Comparison of ENCODE assay signal across 1 cellular context in the genomic region with DNA sequence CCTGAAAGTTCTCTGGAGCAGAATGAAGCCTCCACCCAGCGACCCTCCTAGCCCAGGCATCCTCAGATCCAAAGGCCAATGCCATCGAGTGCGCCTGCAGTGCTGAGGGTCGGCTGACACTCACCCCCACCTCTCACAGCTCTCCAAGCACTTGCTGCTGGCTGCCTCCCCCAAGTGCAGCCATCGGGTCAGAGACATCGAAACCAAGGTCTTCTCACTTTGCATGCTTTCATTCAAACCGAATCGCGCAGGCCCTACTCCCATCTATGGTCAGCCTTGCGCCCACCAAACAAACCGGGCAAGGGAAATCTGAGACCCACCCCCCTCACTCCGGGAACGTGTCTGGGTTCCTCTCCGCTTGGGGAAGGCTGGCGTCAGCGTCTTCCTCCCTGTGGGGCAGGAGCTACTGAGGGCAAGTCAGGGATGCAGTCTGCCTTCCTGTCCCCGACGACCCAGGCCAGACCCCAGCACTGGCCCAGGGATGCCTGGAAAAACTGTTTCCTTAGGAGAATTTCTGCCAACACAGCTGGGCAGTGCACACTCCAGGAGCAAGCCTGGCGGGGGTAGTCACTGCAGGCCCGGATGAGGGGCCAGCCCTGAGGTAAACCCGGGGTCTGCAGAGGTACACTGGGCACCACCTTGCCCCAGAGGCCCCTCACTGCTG.
TF ChIP-seq lines count a peak whose summit lies in the region.

No MANE protein-coding gene starts in this region.

TF ChIP-seq in GM23338, 12 proteins besides CTCF, POLR2A, EP300 and RAD21 (continued from another document):
- TF ChIP-seq, protein P1, sequence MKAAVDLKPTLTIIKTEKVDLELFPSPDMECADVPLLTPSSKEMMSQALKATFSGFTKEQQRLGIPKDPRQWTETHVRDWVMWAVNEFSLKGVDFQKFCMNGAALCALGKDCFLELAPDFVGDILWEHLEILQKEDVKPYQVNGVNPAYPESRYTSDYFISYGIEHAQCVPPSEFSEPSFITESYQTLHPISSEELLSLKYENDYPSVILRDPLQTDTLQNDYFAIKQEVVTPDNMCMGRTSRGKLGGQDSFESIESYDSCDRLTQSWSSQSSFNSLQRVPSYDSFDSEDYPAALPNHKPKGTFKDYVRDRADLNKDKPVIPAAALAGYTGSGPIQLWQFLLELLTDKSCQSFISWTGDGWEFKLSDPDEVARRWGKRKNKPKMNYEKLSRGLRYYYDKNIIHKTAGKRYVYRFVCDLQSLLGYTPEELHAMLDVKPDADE (IDR thresholded peaks at IDR 0.05): no peak
- no peak for TF ChIP-seq POLR2AphosphoS5 (IDR thresholded peaks at IDR 0.05; ENCODE audit: low read depth)
- no peak for TF ChIP-seq EZH2phosphoT487 (IDR thresholded peaks at IDR 0.05; ENCODE audit: unreplicated experiment)
- TF ChIP-seq STAT1 (IDR thresholded peaks at IDR 0.05; ENCODE audit: unreplicated experiment): no peak
- TF ChIP-seq ZNF331 (CRISPR knock-in tag; IDR thresholded peaks at IDR 0.05; ENCODE audit: low read depth): no peak
- no peak for TF ChIP-seq NANOG (IDR thresholded peaks at IDR 0.05; ENCODE audit: borderline replicate concordance)
- TF ChIP-seq ZNF114 (CRISPR knock-in tag; IDR thresholded peaks at IDR 0.05): no peak
- TF ChIP-seq JUNB (IDR thresholded peaks at IDR 0.05; ENCODE audit: unreplicated experiment): no peak
- TF ChIP-seq CREB1 (CRISPR knock-in tag; IDR thresholded peaks at IDR 0.05; ENCODE audit: low read depth): no peak
- TF ChIP-seq, protein P2, sequence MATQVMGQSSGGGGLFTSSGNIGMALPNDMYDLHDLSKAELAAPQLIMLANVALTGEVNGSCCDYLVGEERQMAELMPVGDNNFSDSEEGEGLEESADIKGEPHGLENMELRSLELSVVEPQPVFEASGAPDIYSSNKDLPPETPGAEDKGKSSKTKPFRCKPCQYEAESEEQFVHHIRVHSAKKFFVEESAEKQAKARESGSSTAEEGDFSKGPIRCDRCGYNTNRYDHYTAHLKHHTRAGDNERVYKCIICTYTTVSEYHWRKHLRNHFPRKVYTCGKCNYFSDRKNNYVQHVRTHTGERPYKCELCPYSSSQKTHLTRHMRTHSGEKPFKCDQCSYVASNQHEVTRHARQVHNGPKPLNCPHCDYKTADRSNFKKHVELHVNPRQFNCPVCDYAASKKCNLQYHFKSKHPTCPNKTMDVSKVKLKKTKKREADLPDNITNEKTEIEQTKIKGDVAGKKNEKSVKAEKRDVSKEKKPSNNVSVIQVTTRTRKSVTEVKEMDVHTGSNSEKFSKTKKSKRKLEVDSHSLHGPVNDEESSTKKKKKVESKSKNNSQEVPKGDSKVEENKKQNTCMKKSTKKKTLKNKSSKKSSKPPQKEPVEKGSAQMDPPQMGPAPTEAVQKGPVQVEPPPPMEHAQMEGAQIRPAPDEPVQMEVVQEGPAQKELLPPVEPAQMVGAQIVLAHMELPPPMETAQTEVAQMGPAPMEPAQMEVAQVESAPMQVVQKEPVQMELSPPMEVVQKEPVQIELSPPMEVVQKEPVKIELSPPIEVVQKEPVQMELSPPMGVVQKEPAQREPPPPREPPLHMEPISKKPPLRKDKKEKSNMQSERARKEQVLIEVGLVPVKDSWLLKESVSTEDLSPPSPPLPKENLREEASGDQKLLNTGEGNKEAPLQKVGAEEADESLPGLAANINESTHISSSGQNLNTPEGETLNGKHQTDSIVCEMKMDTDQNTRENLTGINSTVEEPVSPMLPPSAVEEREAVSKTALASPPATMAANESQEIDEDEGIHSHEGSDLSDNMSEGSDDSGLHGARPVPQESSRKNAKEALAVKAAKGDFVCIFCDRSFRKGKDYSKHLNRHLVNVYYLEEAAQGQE (IDR thresholded peaks at IDR 0.05; ENCODE audit: unreplicated experiment): no peak
- TF ChIP-seq, protein P3, sequence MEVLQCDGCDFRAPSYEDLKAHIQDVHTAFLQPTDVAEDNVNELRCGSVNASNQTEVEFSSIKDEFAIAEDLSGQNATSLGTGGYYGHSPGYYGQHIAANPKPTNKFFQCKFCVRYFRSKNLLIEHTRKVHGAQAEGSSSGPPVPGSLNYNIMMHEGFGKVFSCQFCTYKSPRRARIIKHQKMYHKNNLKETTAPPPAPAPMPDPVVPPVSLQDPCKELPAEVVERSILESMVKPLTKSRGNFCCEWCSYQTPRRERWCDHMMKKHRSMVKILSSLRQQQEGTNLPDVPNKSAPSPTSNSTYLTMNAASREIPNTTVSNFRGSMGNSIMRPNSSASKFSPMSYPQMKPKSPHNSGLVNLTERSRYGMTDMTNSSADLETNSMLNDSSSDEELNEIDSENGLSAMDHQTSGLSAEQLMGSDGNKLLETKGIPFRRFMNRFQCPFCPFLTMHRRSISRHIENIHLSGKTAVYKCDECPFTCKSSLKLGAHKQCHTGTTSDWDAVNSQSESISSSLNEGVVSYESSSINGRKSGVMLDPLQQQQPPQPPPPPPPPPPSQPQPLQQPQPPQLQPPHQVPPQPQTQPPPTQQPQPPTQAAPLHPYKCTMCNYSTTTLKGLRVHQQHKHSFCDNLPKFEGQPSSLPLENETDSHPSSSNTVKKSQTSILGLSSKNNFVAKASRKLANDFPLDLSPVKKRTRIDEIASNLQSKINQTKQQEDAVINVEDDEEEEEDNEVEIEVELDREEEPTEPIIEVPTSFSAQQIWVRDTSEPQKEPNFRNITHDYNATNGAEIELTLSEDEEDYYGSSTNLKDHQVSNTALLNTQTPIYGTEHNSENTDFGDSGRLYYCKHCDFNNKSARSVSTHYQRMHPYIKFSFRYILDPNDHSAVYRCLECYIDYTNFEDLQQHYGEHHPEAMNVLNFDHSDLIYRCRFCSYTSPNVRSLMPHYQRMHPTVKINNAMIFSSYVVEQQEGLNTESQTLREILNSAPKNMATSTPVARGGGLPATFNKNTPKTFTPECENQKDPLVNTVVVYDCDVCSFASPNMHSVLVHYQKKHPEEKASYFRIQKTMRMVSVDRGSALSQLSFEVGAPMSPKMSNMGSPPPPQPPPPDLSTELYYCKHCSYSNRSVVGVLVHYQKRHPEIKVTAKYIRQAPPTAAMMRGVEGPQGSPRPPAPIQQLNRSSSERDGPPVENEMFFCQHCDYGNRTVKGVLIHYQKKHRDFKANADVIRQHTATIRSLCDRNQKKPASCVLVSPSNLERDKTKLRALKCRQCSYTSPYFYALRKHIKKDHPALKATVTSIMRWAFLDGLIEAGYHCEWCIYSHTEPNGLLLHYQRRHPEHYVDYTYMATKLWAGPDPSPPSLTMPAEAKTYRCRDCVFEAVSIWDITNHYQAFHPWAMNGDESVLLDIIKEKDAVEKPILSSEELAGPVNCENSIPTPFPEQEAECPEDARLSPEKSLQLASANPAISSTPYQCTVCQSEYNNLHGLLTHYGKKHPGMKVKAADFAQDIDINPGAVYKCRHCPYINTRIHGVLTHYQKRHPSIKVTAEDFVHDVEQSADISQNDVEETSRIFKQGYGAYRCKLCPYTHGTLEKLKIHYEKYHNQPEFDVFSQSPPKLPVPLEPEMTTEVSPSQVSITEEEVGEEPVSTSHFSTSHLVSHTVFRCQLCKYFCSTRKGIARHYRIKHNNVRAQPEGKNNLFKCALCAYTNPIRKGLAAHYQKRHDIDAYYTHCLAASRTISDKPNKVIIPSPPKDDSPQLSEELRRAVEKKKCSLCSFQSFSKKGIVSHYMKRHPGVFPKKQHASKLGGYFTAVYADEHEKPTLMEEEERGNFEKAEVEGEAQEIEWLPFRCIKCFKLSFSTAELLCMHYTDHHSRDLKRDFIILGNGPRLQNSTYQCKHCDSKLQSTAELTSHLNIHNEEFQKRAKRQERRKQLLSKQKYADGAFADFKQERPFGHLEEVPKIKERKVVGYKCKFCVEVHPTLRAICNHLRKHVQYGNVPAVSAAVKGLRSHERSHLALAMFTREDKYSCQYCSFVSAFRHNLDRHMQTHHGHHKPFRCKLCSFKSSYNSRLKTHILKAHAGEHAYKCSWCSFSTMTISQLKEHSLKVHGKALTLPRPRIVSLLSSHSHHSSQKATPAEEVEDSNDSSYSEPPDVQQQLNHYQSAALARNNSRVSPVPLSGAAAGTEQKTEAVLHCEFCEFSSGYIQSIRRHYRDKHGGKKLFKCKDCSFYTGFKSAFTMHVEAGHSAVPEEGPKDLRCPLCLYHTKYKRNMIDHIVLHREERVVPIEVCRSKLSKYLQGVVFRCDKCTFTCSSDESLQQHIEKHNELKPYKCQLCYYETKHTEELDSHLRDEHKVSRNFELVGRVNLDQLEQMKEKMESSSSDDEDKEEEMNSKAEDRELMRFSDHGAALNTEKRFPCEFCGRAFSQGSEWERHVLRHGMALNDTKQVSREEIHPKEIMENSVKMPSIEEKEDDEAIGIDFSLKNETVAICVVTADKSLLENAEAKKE (CRISPR knock-in tag; IDR thresholded peaks at IDR 0.05): no peak
